In genomic region chr17:47873200-47874090, GRCh38 we compare ENCODE assay signal across 30 cellular contexts. TPM values are rescaled to one million over a fixed set of nuclear protein-coding genes. Genes with fewer than 3 reads are reported as not detected.
A peak's percentile ranks its signal among the peaks of the same experiment; 100 is the strongest.
DNase-seq lines count a peak whose midpoint lies in the region; ATAC-seq, FAIRE-seq and TF ChIP-seq lines count a peak whose summit lies in the region.
"Had no signal": no experiment of that assay in that cellular context is flagged by ENCODE, and none has a peak within 500 bp of the region (broad histone marks: within the 10 kb centered on the region; RNA-seq: fewer than 3 reads in every experiment).

No MANE protein-coding gene starts in this region.

- H3K23me2 ChIP-seq in H1 (ENCODE audit: low read depth, low read length), result peaks cover 4% of the 10 kb centered on the region; the same call in 1 of the 2 replicates

- CTCF ChIA-PET in H1 (lab: Charles Lee; ENCODE audit: partially characterized antibody), result interaction anchor here (1.3 to 10.7 kb wide), 6 partner anchors 10 to 24 kb away, joined by 3 to 257 read pairs (median 6); partner anchors contain the start of genes SCRN2 and SP6

- H3K9me2 ChIP-seq in GM23338 (ENCODE audit: insufficient read depth), result no peaks in the 10 kb centered on the region

- no peak overlapping the region for H3K23ac ChIP-seq in H1 (ENCODE audit: insufficient read length)

- H3F3A ChIP-seq in GM23338 (replicated peaks; ENCODE audit: low read depth), result peaks cover 6% of the 10 kb centered on the region; the same call in 1 of the 2 replicates

- peaks cover 5% of the 10 kb centered on the region; the same call in 1 of the 2 replicates for H4K20me1 ChIP-seq in GM23338 (replicated peaks; ENCODE audit: insufficient read depth)
- H4K20me1 ChIP-seq in H1 (replicated peaks in 1 of 2; ENCODE audit: control insufficient read depth in 1 of 2, insufficient read depth in 2 of 2, low read length in 2 of 2), result no peaks in the 10 kb centered on the region

- no peaks in the 10 kb centered on the region for H3K36me3 Mint-ChIP-seq in GM23338 (ENCODE audit: low read depth)
- no peaks in the 10 kb centered on the region for H3K36me3 Mint-ChIP-seq in nephron progenitor cell (ENCODE audit: low read depth)
- H3K36me3 Mint-ChIP-seq: CD8-positive, alpha-beta memory T cell; stimulated activated effector memory CD8-positive, alpha-beta T cell treated with anti-CD3 and anti-CD28 coated beads, Interleukin-12 subunit alpha, Interleukin-12 subunit beta, amount 100 ng/mL, for 72 hours had no signal

- H3K14ac ChIP-seq in H1 (ENCODE audit: insufficient read length), result no peak overlapping the region

- no peaks in the 10 kb centered on the region for H3K79me1 ChIP-seq in H1 (ENCODE audit: low read depth, low read length)

- TF ChIP-seq CTCF in GM23338 (conservative IDR thresholded peaks at IDR 0.05; ENCODE audit: low read depth in 2 of 2), result no peak
- TF ChIP-seq CTCF in H1 (IDR thresholded peaks at IDR 0.05; ENCODE audit: control extremely low read depth in 1 of 3, insufficient read depth in 1 of 3, low read depth in 1 of 3, low read length in 3 of 3), result no peak
- TF ChIP-seq CTCF in nephron progenitor cell (IDR thresholded peaks at IDR 0.05), result no peak
- TF ChIP-seq CTCF in uterus (IDR thresholded peaks at IDR 0.05), result no peak

- H3K27ac ChIP-seq in GM23338 (ENCODE audit: low read depth) (no peak overlapping the region), HUES64 (ENCODE audit: low read depth, low read length) (no peak overlapping the region; the same call in 1 of the 2 replicates), H1 (ENCODE audit: low read depth, low read length) (no peak overlapping the region), uterus (no peak overlapping the region)

- ATAC-seq in GM23338, result no peak
- ATAC-seq: activated CD4-positive, CD25-positive, alpha-beta regulatory T cell treated with anti-CD3 and anti-CD28 coated beads, Interleukin-2, amount 50 U/mL, for 24 hours; activated T-cell treated with anti-CD3 and anti-CD28 coated beads, Interleukin-2, amount 50 U/mL, for 72 hours; naive thymus-derived CD4-positive, alpha-beta T cell; stimulated activated effector memory CD8-positive, alpha-beta T cell treated with anti-CD3 and anti-CD28 coated beads, Interleukin-12 subunit alpha, Interleukin-12 subunit beta, amount 100 ng/mL, for 72 hours had no signal

- H3K9me3 Mint-ChIP-seq in GM23338 (no peaks in the 10 kb centered on the region), nephron progenitor cell (no peaks in the 10 kb centered on the region)
- H3K9me3 Mint-ChIP-seq: activated T-cell treated with anti-CD3 and anti-CD28 coated beads, Interleukin-2, amount 50 U/mL, for 72 hours; HFFc6; naive thymus-derived CD4-positive, alpha-beta T cell; stimulated activated effector memory CD8-positive, alpha-beta T cell treated with anti-CD3 and anti-CD28 coated beads, Interleukin-12 subunit alpha, Interleukin-12 subunit beta, amount 100 ng/mL, for 72 hours had no signal

- H3K56ac ChIP-seq in H1 (replicated peaks; ENCODE audit: insufficient read length, low read depth, low read length), result no peak overlapping the region

- no peaks in the 10 kb centered on the region for H3K9me3 ChIP-seq in HUES64 (ENCODE audit: insufficient read depth, low read depth, low read length)
- H3K9me3 ChIP-seq in H1 (ENCODE audit: insufficient read depth in 2 of 2, low read depth in 1 of 2, low read length in 1 of 2), result no peaks in the 10 kb centered on the region
- H3K9me3 ChIP-seq in uterus, result no peaks in the 10 kb centered on the region
- H3K9me3 ChIP-seq: tibial nerve had no signal

- H3K27ac Mint-ChIP-seq in GM23338 (no peak overlapping the region), nephron progenitor cell (no peak overlapping the region)
- H3K27ac Mint-ChIP-seq: activated T-cell treated with anti-CD3 and anti-CD28 coated beads, Interleukin-2, amount 50 U/mL, for 72 hours; HFFc6; naive thymus-derived CD4-positive, alpha-beta T cell; stimulated activated effector memory CD8-positive, alpha-beta T cell treated with anti-CD3 and anti-CD28 coated beads, Interleukin-12 subunit alpha, Interleukin-12 subunit beta, amount 100 ng/mL, for 72 hours had no signal

- TF ChIP-seq EP300 in H1 (IDR thresholded peaks at IDR 0.05; ENCODE audit: borderline replicate concordance in 1 of 2, low read depth in 2 of 2, low read length in 2 of 2), result no peak

- peak overlapping the region; percentile 60; the same call in 1 of the 2 replicates for H2BK12ac ChIP-seq in H1 (ENCODE audit: low read depth, low read length)

- 44% methylated on average over 4 of the region's 4 CpGs for WGBS in HUES64
- WGBS in H1 (ENCODE audit: extremely low coverage in 1 of 2, insufficient coverage in 1 of 2, insufficient read length in 1 of 2, insufficient replicate concordance in 2 of 2, low coverage in 1 of 2, low lambda C conversion rate in 2 of 2, missing lambda C conversion rate in 1 of 2), 2 experiments, result 43% methylated on average over 4 of the region's 4 CpGs; no CpG with 5 or more reads in 1 of the 2 experiments

- H2AFZ ChIP-seq in GM23338 (no peak overlapping the region), H1 (ENCODE audit: low read length) (no peak overlapping the region)

- FAIRE-seq in H1 (lab: Jason Lieb, UNC), result no peak
- FAIRE-seq: TTC549 had no signal

- no peaks in the 10 kb centered on the region for H3K36me3 ChIP-seq in GM23338 (ENCODE audit: insufficient read depth)
- H3K36me3 ChIP-seq in HUES64 (ENCODE audit: insufficient read depth, low read length), result no peaks in the 10 kb centered on the region
- no peaks in the 10 kb centered on the region for H3K36me3 ChIP-seq in H1 (ENCODE audit: control insufficient read depth in 2 of 4, insufficient read depth in 4 of 4, low read length in 3 of 4)
- no peaks in the 10 kb centered on the region for H3K36me3 ChIP-seq in uterus
- H3K36me3 ChIP-seq: tibial nerve had no signal

- H3K4me3 ChIP-seq in GM23338, result peak overlapping the region; percentile 75
- peak overlapping the region; percentile 50; the same call in 1 of the 2 replicates for H3K4me3 ChIP-seq in HUES64 (ENCODE audit: low read length)
- H3K4me3 ChIP-seq in H1 (ENCODE audit: extremely low read depth in 1 of 4, insufficient read depth in 2 of 4, low read depth in 3 of 4, low read length in 4 of 4), result peak overlapping the region in 2 of 4 experiments; percentile 53 to 57; a peak in 5 of 8 replicates
- no peak overlapping the region for H3K4me3 ChIP-seq in uterus
- H3K4me3 ChIP-seq: tibial nerve had no signal

- H2BK20ac ChIP-seq in H1 (ENCODE audit: low read length), result peak overlapping the region; percentile 90; the same call in 1 of the 2 replicates

- H2BK5ac ChIP-seq in H1 (ENCODE audit: low read depth, low read length), result peak overlapping the region; percentile 21; the same call in 1 of the 2 replicates

- H3K4me3 Mint-ChIP-seq in GM23338 (peak overlapping the region; percentile 64), nephron progenitor cell (peak overlapping the region; percentile 60)
- H3K4me3 Mint-ChIP-seq: activated T-cell treated with anti-CD3 and anti-CD28 coated beads, Interleukin-2, amount 50 U/mL, for 72 hours; CD8-positive, alpha-beta memory T cell; HFFc6; naive thymus-derived CD4-positive, alpha-beta T cell; stimulated activated effector memory CD8-positive, alpha-beta T cell treated with anti-CD3 and anti-CD28 coated beads, Interleukin-12 subunit alpha, Interleukin-12 subunit beta, amount 100 ng/mL, for 72 hours had no signal

- H4K8ac ChIP-seq in H1 (ENCODE audit: extremely low read depth, insufficient read depth, low read length), result no peak overlapping the region

- H3K9ac ChIP-seq in HUES64 (ENCODE audit: low read depth, low read length) (no peak overlapping the region), H1 (replicated peaks in 1 of 4; ENCODE audit: extremely low read depth in 1 of 4, low read depth in 3 of 4, low read length in 3 of 4) (no peak overlapping the region)

- peaks cover 66% of the 10 kb centered on the region for H3K27me3 ChIP-seq in GM23338 (ENCODE audit: insufficient read depth)
- peaks cover 61% of the 10 kb centered on the region for H3K27me3 ChIP-seq in HUES64 (ENCODE audit: insufficient read depth, low read length)
- H3K27me3 ChIP-seq in H1 (replicated peaks in 1 of 4; ENCODE audit: control insufficient read depth in 3 of 4, extremely low read depth in 1 of 4, insufficient read depth in 3 of 4, low read length in 3 of 4), result peaks cover 3 to 25% (median 17%) of the 10 kb centered on the region in 4 experiments; a peak in 5 of 7 replicates
- peaks cover 0 to 9% of the 10 kb centered on the region in 2 donors for H3K27me3 ChIP-seq in uterus

- peaks cover 49% of the 10 kb centered on the region for H3K4me1 ChIP-seq in GM23338 (ENCODE audit: insufficient read depth)
- peaks cover 42% of the 10 kb centered on the region for H3K4me1 ChIP-seq in HUES64 (ENCODE audit: insufficient read depth, low read length)
- peaks cover 21 to 46% (median 30%) of the 10 kb centered on the region in 4 experiments for H3K4me1 ChIP-seq in H1 (replicated peaks in 1 of 4; ENCODE audit: control insufficient read depth in 3 of 4, insufficient read depth in 4 of 4, low read length in 3 of 4)
- peaks cover 0 to 8% of the 10 kb centered on the region in 2 donors for H3K4me1 ChIP-seq in uterus

- POLR2A ChIA-PET in H1 (lab: Charles Lee; ENCODE audit: partially characterized antibody), result interaction anchor here (1.5 to 3.6 kb wide), 7 partner anchors 9 to 29 kb away, joined by 5 to 17 read pairs (median 7); partner anchors contain the start of gene SP2

- DNase-seq in GM23338 (ENCODE audit: low spot score) (peak; percentile 34), H1 (ENCODE audit: low read depth in 1 of 2, low spot score in 2 of 2) (peak in 1 of 2 experiments; percentile 54), nephron progenitor cell (no peak), NCI-H1417 treated with DMSO at 0.1 percent for 48 hours (lab: John Stamatoyannopoulos, UW) (no peak), NCI-H1694 (lab: John Stamatoyannopoulos, UW) (no peak), uterus (no peak), COLO668 (lab: John Stamatoyannopoulos, UW; ENCODE audit: unreplicated experiment) (no peak)
- DNase-seq: activated CD4-positive, alpha-beta T cell treated with anti-CD3 and anti-CD28 coated beads, Interleukin-2, amount 50 U/mL, for 48 hours; activated naive CD4-positive, alpha-beta T cell treated with Interleukin-2 at 50 U/mL for 16 hours; activated T-cell treated with anti-CD3 and anti-CD28 coated beads, Interleukin-2, amount 50 U/mL, for 72 hours; caudate nucleus; CD8-positive, alpha-beta memory T cell; cortex of kidney; DMS153; effector memory CD4-positive, alpha-beta T cell; glutamatergic neuron; HFFc6; KBM-7; naive thymus-derived CD4-positive, alpha-beta T cell; NCI-H1417; NCI-H2081; T-helper 1 cell had no signal

- TF ChIP-seq POLR2A in H1 (IDR thresholded peaks at IDR 0.05; ENCODE audit: control extremely low read depth in 1 of 2, low read depth in 2 of 2, low read length in 2 of 2), result no peak
- no peak for TF ChIP-seq POLR2A in uterus (IDR thresholded peaks at IDR 0.05)

- H4K5ac ChIP-seq in H1 (ENCODE audit: insufficient read length, low read depth, low read length), result no peak overlapping the region

- intact Hi-C loops in uterus (cut with DNase I; ENCODE audit: low total_unique reads), result no loop called here

- H3K27me3 Mint-ChIP-seq in GM23338 (ENCODE audit: insufficient read depth, low read depth, poor library complexity) (peaks cover 48% of the 10 kb centered on the region), nephron progenitor cell (ENCODE audit: low read depth, poor library complexity) (peaks cover 7% of the 10 kb centered on the region)

- H3K4ac ChIP-seq in H1 (replicated peaks; ENCODE audit: insufficient read length, low read depth, low read length), result peak overlapping the region; percentile 22

- H2AK5ac ChIP-seq in H1 (ENCODE audit: low read depth, low read length), result 0 out of 2 replicates have a peak overlapping the region, but pooled peaks have one; percentile 80

- no peak overlapping the region for H2BK15ac ChIP-seq in H1 (ENCODE audit: low read length)

- H3K4me1 Mint-ChIP-seq in GM23338 (peaks cover 64% of the 10 kb centered on the region), nephron progenitor cell (peaks cover 90% of the 10 kb centered on the region)
- H3K4me1 Mint-ChIP-seq: CD8-positive, alpha-beta memory T cell; stimulated activated effector memory CD8-positive, alpha-beta T cell treated with anti-CD3 and anti-CD28 coated beads, Interleukin-12 subunit alpha, Interleukin-12 subunit beta, amount 100 ng/mL, for 72 hours had no signal

- peak overlapping the region; percentile 95 for H3K4me2 ChIP-seq in GM23338
- peak overlapping the region; percentile 88 to 90 for H3K4me2 ChIP-seq in H1 (ENCODE audit: insufficient read depth in 1 of 2, low read depth in 2 of 2, low read length in 2 of 2)

- no peak overlapping the region for H2BK120ac ChIP-seq in H1 (replicated peaks; ENCODE audit: low read depth, low read length)

- no peak for TF ChIP-seq RAD21 in H1 (IDR thresholded peaks at IDR 0.05 in 1 of 2, conservative IDR thresholded peaks at IDR 0.05 in 1 of 2; ENCODE audit: low read depth in 2 of 2, low read length in 2 of 2)

- H3K79me2 ChIP-seq in GM23338 (replicated peaks; ENCODE audit: insufficient read depth), result no peaks in the 10 kb centered on the region
- no peaks in the 10 kb centered on the region for H3K79me2 ChIP-seq in H1 (ENCODE audit: control insufficient read depth in 1 of 2, insufficient read depth in 2 of 2, low read length in 2 of 2)

- H4K91ac ChIP-seq in H1 (replicated peaks; ENCODE audit: insufficient read length, low read length), result no peak overlapping the region

- peak overlapping the region; percentile 48 for H3K18ac ChIP-seq in H1 (ENCODE audit: extremely low read depth, low read length)

RNA-seq across cellular contexts. Expression of gene SP6, which starts 22.5 kb away (rescaled TPM):
- 0.82 and 1.0 TPM in 2 replicates for total RNA-seq in GM23338 (2014; rRNA removed; shearing (Covaris generic))
- polyA plus RNA-seq in GM23338 (2016; fragmentation: Nextera tagmentation; extraction: Ambion mirVana), result 0.13 and 0.23 TPM in 2 replicates
- polyA plus RNA-seq in HUES64 (2013, experiment 1 of 2), result 1.6 TPM
- 2.5 TPM for polyA plus RNA-seq in HUES64 (2013, experiment 2 of 2)
- 1.5 and 1.6 TPM in 2 replicates for total RNA-seq in H1 (2021; fragmentation: NEBNext Ultra II Directional; extraction: Animal tissue kit (Norgen Biotek cat#: 25700))
- polyA plus RNA-seq in H1 (2011; rRNA removed), result 1.2 and 1.5 TPM in 2 replicates
- polyA plus RNA-seq in H1 (2011; cell fraction: cytosol; rRNA removed), result 1.3 TPM
- 1.8 TPM for polyA plus RNA-seq in H1 (2011; cell fraction: nucleus; rRNA removed)
- 1.0 to 2.1 TPM (median 1.8 TPM) in 4 replicates for polyA plus RNA-seq in H1 (2012, experiment 1 of 2)
- 1.7 TPM for polyA plus RNA-seq in H1 (2012, experiment 2 of 2)
- polyA plus RNA-seq in H1 (2013, experiment 1 of 2), result 0.73 TPM
- 0.63 TPM for polyA plus RNA-seq in H1 (2013, experiment 2 of 2)
- 0.78 and 0.82 TPM in 2 replicates for polyA minus RNA-seq in H1 (2011; rRNA and poly(A)+ RNA removed)
- 1.8 TPM for polyA minus RNA-seq in H1 (2011; cell fraction: cytosol; rRNA and poly(A)+ RNA removed)
- 2.8 TPM for polyA minus RNA-seq in H1 (2011; cell fraction: nucleus; rRNA and poly(A)+ RNA removed)
- total RNA-seq in uterus, result 1 to 10 TPM in 2 of 4 donors, not detected in 2; 1.4 to 1.5 TPM

RNA-seq across cellular contexts. Expression of gene SP2, which starts 22.6 kb away (rescaled TPM):
- total RNA-seq in GM23338 (2014; rRNA removed; shearing (Covaris generic)), result 6.0 and 7.6 TPM in 2 replicates
- polyA plus RNA-seq in GM23338 (2016; fragmentation: Nextera tagmentation; extraction: Ambion mirVana) (10.8 and 12.9 TPM in 2 replicates), H1 (2011; rRNA removed) (5.6 and 9.5 TPM in 2 replicates)
- polyA plus RNA-seq in HUES64 (2013, experiment 1 of 2), result 12.2 TPM
- polyA plus RNA-seq in HUES64 (2013, experiment 2 of 2), result 10.9 TPM
- 11.0 and 13.8 TPM in 2 replicates for total RNA-seq in H1 (2021; fragmentation: NEBNext Ultra II Directional; extraction: Animal tissue kit (Norgen Biotek cat#: 25700))
- polyA plus RNA-seq in H1 (2011; cell fraction: cytosol; rRNA removed), result 3.8 TPM
- polyA plus RNA-seq in H1 (2011; cell fraction: nucleus; rRNA removed), result 9.7 TPM
- polyA plus RNA-seq in H1 (2012, experiment 1 of 2), result 12.1 to 18.6 TPM (median 18.1 TPM) in 4 replicates
- 14.7 TPM for polyA plus RNA-seq in H1 (2012, experiment 2 of 2)
- 18.4 TPM for polyA plus RNA-seq in H1 (2013, experiment 1 of 2)
- polyA plus RNA-seq in H1 (2013, experiment 2 of 2), result 15.6 TPM
- polyA minus RNA-seq in H1 (2011; rRNA and poly(A)+ RNA removed), result 2.4 and 5.9 TPM in 2 replicates
- 3.9 TPM for polyA minus RNA-seq in H1 (2011; cell fraction: cytosol; rRNA and poly(A)+ RNA removed)
- polyA minus RNA-seq in H1 (2011; cell fraction: nucleus; rRNA and poly(A)+ RNA removed), result 5.2 TPM
- 10 to 100 TPM in 1 of 4 donors, 1 to 10 TPM in 2, under 1 TPM in 1; 0.88 to 18.7 (median 1.3) TPM for total RNA-seq in uterus

RNA-seq across cellular contexts. Expression of gene SCRN2, which starts 32.4 kb away (rescaled TPM):
- 39.1 and 40.6 TPM in 2 replicates for total RNA-seq in GM23338 (2014; rRNA removed; shearing (Covaris generic))
- polyA plus RNA-seq in GM23338 (2016; fragmentation: Nextera tagmentation; extraction: Ambion mirVana), result 44.0 and 45.5 TPM in 2 replicates
- polyA plus RNA-seq in HUES64 (2013, experiment 1 of 2), result 24.4 TPM
- polyA plus RNA-seq in HUES64 (2013, experiment 2 of 2), result 30.1 TPM
- 24.4 and 27.4 TPM in 2 replicates for total RNA-seq in H1 (2021; fragmentation: NEBNext Ultra II Directional; extraction: Animal tissue kit (Norgen Biotek cat#: 25700))
- polyA plus RNA-seq in H1 (2011; rRNA removed), result 42.3 and 61.1 TPM in 2 replicates
- polyA plus RNA-seq in H1 (2011; cell fraction: cytosol; rRNA removed), result 63.9 TPM
- 211 TPM for polyA plus RNA-seq in H1 (2011; cell fraction: nucleus; rRNA removed)
- 28.4 to 49.3 TPM (median 44.9 TPM) in 4 replicates for polyA plus RNA-seq in H1 (2012, experiment 1 of 2)
- polyA plus RNA-seq in H1 (2012, experiment 2 of 2), result 30.7 TPM
- 26.1 TPM for polyA plus RNA-seq in H1 (2013, experiment 1 of 2)
- 23.3 TPM for polyA plus RNA-seq in H1 (2013, experiment 2 of 2)
- 16.9 and 22.1 TPM in 2 replicates for polyA minus RNA-seq in H1 (2011; rRNA and poly(A)+ RNA removed)
- polyA minus RNA-seq in H1 (2011; cell fraction: cytosol; rRNA and poly(A)+ RNA removed), result 18.7 TPM
- 50.1 TPM for polyA minus RNA-seq in H1 (2011; cell fraction: nucleus; rRNA and poly(A)+ RNA removed)
- total RNA-seq in uterus, result 10 to 100 TPM; 12.4 to 80.7 (median 39.8) TPM

RNA-seq across cellular contexts. Expression of gene LRRC46, which starts 42.0 kb away (rescaled TPM):
- 0.35 TPM in 1 of 2 replicates, not detected in the other for total RNA-seq in GM23338 (2014; rRNA removed; shearing (Covaris generic))
- polyA plus RNA-seq in GM23338 (2016; fragmentation: Nextera tagmentation; extraction: Ambion mirVana) (0.14 and 0.18 TPM in 2 replicates), H1 (2011; rRNA removed) (0.16 and 0.18 TPM in 2 replicates)
- polyA plus RNA-seq in HUES64 (2013, experiment 1 of 2), result 0.50 TPM
- 0.51 TPM for polyA plus RNA-seq in HUES64 (2013, experiment 2 of 2)
- total RNA-seq in H1 (2021; fragmentation: NEBNext Ultra II Directional; extraction: Animal tissue kit (Norgen Biotek cat#: 25700)), result 0.36 TPM in 1 of 2 replicates, not detected in the other
- polyA plus RNA-seq in H1 (2011; cell fraction: cytosol; rRNA removed), result 0.25 TPM
- polyA plus RNA-seq in H1 (2011; cell fraction: nucleus; rRNA removed), result 0.07 TPM
- 0.36 to 0.72 TPM (median 0.59 TPM) in 4 replicates for polyA plus RNA-seq in H1 (2012, experiment 1 of 2)
- polyA plus RNA-seq in H1 (2012, experiment 2 of 2), result 0.41 TPM
- 0.30 TPM for polyA plus RNA-seq in H1 (2013, experiment 1 of 2)
- 0.26 TPM for polyA plus RNA-seq in H1 (2013, experiment 2 of 2)
- 0.17 and 0.25 TPM in 2 replicates for polyA minus RNA-seq in H1 (2011; rRNA and poly(A)+ RNA removed)
- not detected for polyA minus RNA-seq in H1 (2011; cell fraction: cytosol; rRNA and poly(A)+ RNA removed)
- not detected for polyA minus RNA-seq in H1 (2011; cell fraction: nucleus; rRNA and poly(A)+ RNA removed)
- 1 to 10 TPM in 2 of 4 donors, under 1 TPM in 2; 0.14 to 1.5 (median 0.76) TPM for total RNA-seq in uterus
- total RNA-seq: epithelial cell of proximal tubule, G401, pulmonary artery endothelial cell had no signal

RNA-seq across cellular contexts. Expression of gene MRPL10, which starts 42.1 kb away (rescaled TPM):
- total RNA-seq in GM23338 (2014; rRNA removed; shearing (Covaris generic)), result 74.7 and 75.8 TPM in 2 replicates
- polyA plus RNA-seq in GM23338 (2016; fragmentation: Nextera tagmentation; extraction: Ambion mirVana) (50.2 and 53.5 TPM in 2 replicates), H1 (2011; rRNA removed) (213 and 214 TPM in 2 replicates)
- 61.3 TPM for polyA plus RNA-seq in HUES64 (2013, experiment 1 of 2)
- 74.4 TPM for polyA plus RNA-seq in HUES64 (2013, experiment 2 of 2)
- total RNA-seq in H1 (2021; fragmentation: NEBNext Ultra II Directional; extraction: Animal tissue kit (Norgen Biotek cat#: 25700)), result 83.0 and 85.3 TPM in 2 replicates
- polyA plus RNA-seq in H1 (2011; cell fraction: cytosol; rRNA removed), result 161 TPM
- 129 TPM for polyA plus RNA-seq in H1 (2011; cell fraction: nucleus; rRNA removed)
- polyA plus RNA-seq in H1 (2012, experiment 1 of 2), result 74.1 to 133 TPM (median 98.1 TPM) in 4 replicates
- 86.2 TPM for polyA plus RNA-seq in H1 (2012, experiment 2 of 2)
- polyA plus RNA-seq in H1 (2013, experiment 1 of 2), result 70.3 TPM
- polyA plus RNA-seq in H1 (2013, experiment 2 of 2), result 66.8 TPM
- polyA minus RNA-seq in H1 (2011; rRNA and poly(A)+ RNA removed), result 125 and 134 TPM in 2 replicates
- polyA minus RNA-seq in H1 (2011; cell fraction: cytosol; rRNA and poly(A)+ RNA removed), result 61.9 TPM
- polyA minus RNA-seq in H1 (2011; cell fraction: nucleus; rRNA and poly(A)+ RNA removed), result 71.9 TPM
- total RNA-seq in uterus, result 10 to 100 TPM; 14.7 to 44.1 (median 27.7) TPM

Comparison
In these comparisons a context has a peak if more than half of its experiments do, and no peak if none do; other contexts are left out.
1. H3K4me3 ChIP-seq: peak in GM23338 (single experiment) and HUES64 (single experiment); none in uterus (0 of 2).